ENCODE assay signal across 8 cellular contexts in the genomic region with DNA sequence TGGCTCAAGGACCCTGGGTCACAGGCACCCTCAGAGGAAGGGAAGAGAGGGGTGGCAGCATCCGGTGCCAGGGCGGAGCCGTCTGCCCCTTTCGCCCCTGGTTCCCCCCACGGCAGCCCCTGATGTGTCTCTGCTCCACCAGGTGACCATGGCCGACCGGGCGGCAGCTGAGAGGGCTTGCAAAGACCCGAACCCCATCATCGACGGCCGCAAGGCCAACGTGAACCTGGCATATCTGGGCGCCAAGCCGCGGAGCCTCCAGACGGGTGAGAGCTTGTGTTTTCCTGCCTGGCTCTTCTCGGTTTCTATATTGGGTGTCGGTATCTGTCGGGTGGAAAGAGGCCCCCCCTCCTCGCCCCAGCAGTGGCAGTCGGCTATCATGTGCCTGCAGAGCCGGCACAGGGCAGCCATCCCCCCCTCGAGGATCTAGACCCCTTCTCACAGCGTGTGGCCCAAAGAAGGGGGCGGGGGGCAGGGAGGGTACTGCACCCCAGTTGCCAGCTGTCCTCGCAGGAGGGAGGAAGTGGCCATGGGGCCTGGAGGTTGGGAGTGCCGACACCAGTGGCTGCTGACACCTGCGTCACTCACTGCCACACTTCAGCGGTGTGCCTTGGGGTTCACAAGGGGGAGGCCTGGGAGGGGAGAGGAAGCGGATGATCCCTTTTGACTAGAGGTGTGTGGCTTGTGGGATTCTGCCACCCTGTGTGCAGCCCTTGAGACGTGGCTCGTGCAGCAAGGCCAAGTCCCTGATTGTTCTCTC. TPM values are rescaled to one million over a fixed set of nuclear protein-coding genes. Genes with fewer than 3 reads are reported as not detected.
A peak's percentile ranks its signal among the peaks of the same experiment; 100 is the strongest.
DNase-seq lines count a peak whose midpoint lies in the region; ATAC-seq and TF ChIP-seq lines count a peak whose summit lies in the region.

No MANE protein-coding gene starts in this region.

- no peak overlapping the region for H2BK12ac ChIP-seq in mesenchymal stem cell (ENCODE audit: low read length in 2 of 2)

- H4K91ac ChIP-seq in mesenchymal stem cell (ENCODE audit: low read length): no peak overlapping the region

- no peak overlapping the region for H3K4ac ChIP-seq in mesenchymal stem cell (ENCODE audit: low read depth in 1 of 2, low read length in 2 of 2)

- H3K14ac ChIP-seq in mesenchymal stem cell (ENCODE audit: low read length in 2 of 2): no peak overlapping the region

- no peak overlapping the region for H4K8ac ChIP-seq in mesenchymal stem cell (ENCODE audit: low read length)

- H3K9me3 ChIP-seq in mesenchymal stem cell (ENCODE audit: control insufficient read depth, low read length): no peaks in the 10 kb centered on the region

- WGBS in mesenchymal stem cell: 83% methylated on average over 33 of the region's 33 CpGs

- H3K9ac ChIP-seq in mesenchymal stem cell (ENCODE audit: low read length): peak overlapping the region; percentile 72

- peak overlapping the region; percentile 68 for H2AK5ac ChIP-seq in mesenchymal stem cell (ENCODE audit: low read length, severe bottlenecking)

- DNase-seq in AG09309 (ENCODE audit: low read depth) (no peak), H7 (peak; percentile 67), mesenchymal stem cell (no peak), NCI-H1048 (lab: John Stamatoyannopoulos, UW) (no peak)
- peak; percentile 96 for DNase-seq in central memory CD4-positive, alpha-beta T cell
- peak; percentile 82 for DNase-seq in stimulated activated CD8-positive, alpha-beta memory T cell treated with anti-CD3 and anti-CD28 coated beads, Interleukin-4, amount 100 ng/mL, for 48 hours

- no peak for TF ChIP-seq CTCF in AG09309 (IDR thresholded peaks at IDR 0.05; ENCODE audit: control insufficient read depth, insufficient read depth, low read depth, low read length, missing control alignments)
- no peak for TF ChIP-seq CTCF in WI38 (IDR thresholded peaks at IDR 0.05; ENCODE audit: low read depth, low read length)

- peaks cover 23% of the 10 kb centered on the region for H3K79me1 ChIP-seq in mesenchymal stem cell (replicated peaks; ENCODE audit: low read length, poor library complexity, severe bottlenecking)

- H2BK5ac ChIP-seq in mesenchymal stem cell (ENCODE audit: low read depth, low read length, poor library complexity, severe bottlenecking): no peak overlapping the region

- H3K4me2 ChIP-seq in mesenchymal stem cell (ENCODE audit: low read length, poor library complexity, severe bottlenecking): peak overlapping the region; percentile 80

- no peak overlapping the region for H3K18ac ChIP-seq in mesenchymal stem cell (ENCODE audit: low read depth in 1 of 2, low read length in 2 of 2)

- H3K4me3 ChIP-seq in AG09309 (ENCODE audit: control insufficient read depth, low read depth, low read length): peak overlapping the region; percentile 55
- H3K4me3 ChIP-seq in H7 (ENCODE audit: insufficient read depth, low read depth, low read length): peak overlapping the region; percentile 84
- peak overlapping the region; percentile 69 for H3K4me3 ChIP-seq in WI38 (ENCODE audit: low read depth, low read length)
- H3K4me3 ChIP-seq in mesenchymal stem cell (ENCODE audit: insufficient read depth in 1 of 2, low read depth in 1 of 2, low read length in 2 of 2): peak overlapping the region; percentile 76 to 80

- no peak overlapping the region for H3K27ac ChIP-seq in mesenchymal stem cell (ENCODE audit: low read length, poor library complexity, severe bottlenecking)

- H3K36me3 ChIP-seq in H7 (replicated peaks; ENCODE audit: control insufficient read depth, insufficient read depth, low read length) (peaks cover 23% of the 10 kb centered on the region), mesenchymal stem cell (ENCODE audit: control insufficient read depth in 1 of 2, insufficient read depth in 2 of 2, low read depth in 1 of 2, low read length in 2 of 2) (peaks cover 24 to 48% of the 10 kb centered on the region in 2 experiments)

- ATAC-seq in GM21515 (IDR thresholded peaks at IDR 0.05; ENCODE audit: unreplicated experiment): no peak

- H3K4me1 ChIP-seq in mesenchymal stem cell (ENCODE audit: control insufficient read depth, insufficient read depth, low read depth, low read length): peaks cover 58% of the 10 kb centered on the region

- no peak overlapping the region for H2BK120ac ChIP-seq in mesenchymal stem cell (ENCODE audit: low read depth, low read length)

- H3K23ac ChIP-seq in mesenchymal stem cell (ENCODE audit: low read length in 2 of 2): peak overlapping the region in 1 of 2 experiments; percentile 70

- H2BK15ac ChIP-seq in mesenchymal stem cell (ENCODE audit: low read depth, poor library complexity, severe bottlenecking): no peak overlapping the region

- no peak overlapping the region for H2AFZ ChIP-seq in mesenchymal stem cell (ENCODE audit: low read depth, low read length)

- no peaks in the 10 kb centered on the region for H3K27me3 ChIP-seq in H7 (ENCODE audit: control insufficient read depth, insufficient read depth, low read length)
- no peaks in the 10 kb centered on the region for H3K27me3 ChIP-seq in mesenchymal stem cell (ENCODE audit: control insufficient read depth in 1 of 2, insufficient read depth in 1 of 2, low read length in 2 of 2)

RNA-seq across cellular contexts. Expression of a gene that starts 1.5 kb away (rescaled TPM):
- total RNA-seq in H7 (2014; rRNA removed; shearing (Covaris generic)): 75.6 and 91.7 TPM in 2 replicates
- 4.6 TPM for polyA plus RNA-seq in mesenchymal stem cell (2013, experiment 1 of 2)
- 4.8 TPM for polyA plus RNA-seq in mesenchymal stem cell (2013, experiment 2 of 2)

RNA-seq across cellular contexts. Expression of a gene that starts 41.6 kb away (rescaled TPM):
- total RNA-seq in H7 (2014; rRNA removed; shearing (Covaris generic)): 48.2 and 53.2 TPM in 2 replicates
- 14.2 TPM for polyA plus RNA-seq in mesenchymal stem cell (2013, experiment 1 of 2)
- polyA plus RNA-seq in mesenchymal stem cell (2013, experiment 2 of 2): 14.2 TPM

Comparison
In these comparisons a context has a peak if more than half of its experiments do, and no peak if none do; other contexts are left out.
1. DNase-seq: peak in H7 (single experiment), central memory CD4-positive, alpha-beta T cell (single experiment) and stimulated activated CD8-positive, alpha-beta memory T cell treated with anti-CD3 and anti-CD28 coated beads, Interleukin-4, amount 100 ng/mL, for 48 hours (single experiment); none in AG09309 (single experiment), mesenchymal stem cell (single experiment) and NCI-H1048 (single experiment).
2. Peak in every context shown above with its lines, with median percentiles within 50 percentile points of each other: H3K4me3 ChIP-seq.